Comparison of ENCODE assay signal across 1 cellular context in the genomic region with DNA sequence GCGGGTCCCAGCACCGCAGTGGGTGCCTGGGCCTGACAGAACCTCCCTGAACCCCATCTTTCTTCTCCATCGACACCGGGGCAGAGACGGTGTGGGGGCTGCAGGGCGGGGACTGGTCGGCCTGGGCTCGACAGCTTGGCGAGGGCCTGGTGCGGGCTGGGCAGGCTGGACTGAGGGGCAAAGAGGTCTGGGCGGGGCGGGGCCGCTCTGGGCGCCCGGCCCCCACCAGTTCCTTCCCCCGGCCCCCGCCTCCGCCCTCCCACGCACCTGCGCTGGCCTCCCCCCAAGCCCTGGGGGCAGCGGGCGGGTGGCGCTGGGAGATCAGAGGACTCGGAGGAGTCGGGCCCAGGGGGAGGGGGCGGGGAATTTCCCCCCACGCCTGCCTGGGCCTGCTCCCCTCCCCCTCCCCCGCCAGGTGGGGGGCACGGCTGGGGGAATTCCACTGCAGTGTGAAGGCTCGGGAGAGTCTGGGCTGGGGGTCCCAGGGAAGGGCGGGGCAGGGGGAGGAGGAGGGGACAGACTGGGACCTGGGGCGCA.
TF ChIP-seq lines count a peak whose summit lies in the region.

No MANE protein-coding gene starts in this region.

TF ChIP-seq in SK-N-SH, 30 proteins besides CTCF, POLR2A, EP300 and RAD21 (continued from another document):
- TF ChIP-seq, protein P1, sequence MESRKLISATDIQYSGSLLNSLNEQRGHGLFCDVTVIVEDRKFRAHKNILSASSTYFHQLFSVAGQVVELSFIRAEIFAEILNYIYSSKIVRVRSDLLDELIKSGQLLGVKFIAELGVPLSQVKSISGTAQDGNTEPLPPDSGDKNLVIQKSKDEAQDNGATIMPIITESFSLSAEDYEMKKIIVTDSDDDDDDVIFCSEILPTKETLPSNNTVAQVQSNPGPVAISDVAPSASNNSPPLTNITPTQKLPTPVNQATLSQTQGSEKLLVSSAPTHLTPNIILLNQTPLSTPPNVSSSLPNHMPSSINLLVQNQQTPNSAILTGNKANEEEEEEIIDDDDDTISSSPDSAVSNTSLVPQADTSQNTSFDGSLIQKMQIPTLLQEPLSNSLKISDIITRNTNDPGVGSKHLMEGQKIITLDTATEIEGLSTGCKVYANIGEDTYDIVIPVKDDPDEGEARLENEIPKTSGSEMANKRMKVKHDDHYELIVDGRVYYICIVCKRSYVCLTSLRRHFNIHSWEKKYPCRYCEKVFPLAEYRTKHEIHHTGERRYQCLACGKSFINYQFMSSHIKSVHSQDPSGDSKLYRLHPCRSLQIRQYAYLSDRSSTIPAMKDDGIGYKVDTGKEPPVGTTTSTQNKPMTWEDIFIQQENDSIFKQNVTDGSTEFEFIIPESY (IDR thresholded peaks at IDR 0.05; ENCODE audit: borderline replicate concordance, low read depth) = no peak
- TF ChIP-seq FOXM1 (IDR thresholded peaks at IDR 0.05; ENCODE audit: low read depth) = no peak
- TF ChIP-seq GATA2 (CRISPR knock-in tag; IDR thresholded peaks at IDR 0.05) = no peak
- TF ChIP-seq RFX5 (IDR thresholded peaks at IDR 0.05; ENCODE audit: low read length) = no peak
- TF ChIP-seq, protein P2, sequence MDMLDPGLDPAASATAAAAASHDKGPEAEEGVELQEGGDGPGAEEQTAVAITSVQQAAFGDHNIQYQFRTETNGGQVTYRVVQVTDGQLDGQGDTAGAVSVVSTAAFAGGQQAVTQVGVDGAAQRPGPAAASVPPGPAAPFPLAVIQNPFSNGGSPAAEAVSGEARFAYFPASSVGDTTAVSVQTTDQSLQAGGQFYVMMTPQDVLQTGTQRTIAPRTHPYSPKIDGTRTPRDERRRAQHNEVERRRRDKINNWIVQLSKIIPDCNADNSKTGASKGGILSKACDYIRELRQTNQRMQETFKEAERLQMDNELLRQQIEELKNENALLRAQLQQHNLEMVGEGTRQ (IDR thresholded peaks at IDR 0.05; ENCODE audit: borderline replicate concordance, low read depth, low read length) = no peak
- no peak for TF ChIP-seq POLR2AphosphoS5 (IDR thresholded peaks at IDR 0.05; ENCODE audit: low read depth, low read length)
- TF ChIP-seq JUND (IDR thresholded peaks at IDR 0.05) = no peak
- TF ChIP-seq, protein P3, sequence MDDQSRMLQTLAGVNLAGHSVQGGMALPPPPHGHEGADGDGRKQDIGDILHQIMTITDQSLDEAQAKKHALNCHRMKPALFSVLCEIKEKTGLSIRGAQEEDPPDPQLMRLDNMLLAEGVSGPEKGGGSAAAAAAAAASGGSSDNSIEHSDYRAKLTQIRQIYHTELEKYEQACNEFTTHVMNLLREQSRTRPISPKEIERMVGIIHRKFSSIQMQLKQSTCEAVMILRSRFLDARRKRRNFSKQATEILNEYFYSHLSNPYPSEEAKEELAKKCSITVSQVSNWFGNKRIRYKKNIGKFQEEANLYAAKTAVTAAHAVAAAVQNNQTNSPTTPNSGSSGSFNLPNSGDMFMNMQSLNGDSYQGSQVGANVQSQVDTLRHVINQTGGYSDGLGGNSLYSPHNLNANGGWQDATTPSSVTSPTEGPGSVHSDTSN (IDR thresholded peaks at IDR 0.05) = no peak
- TF ChIP-seq MEF2A (IDR thresholded peaks at IDR 0.05; ENCODE audit: borderline replicate concordance, low read depth) = no peak
- TF ChIP-seq RCOR1 (IDR thresholded peaks at IDR 0.05; ENCODE audit: low read length) = no peak
- no peak for TF ChIP-seq TEAD4 (IDR thresholded peaks at IDR 0.05; ENCODE audit: borderline replicate concordance, insufficient read depth)
